13 cellular contexts compared by ENCODE assay signal in genomic region chr9:123323482-123324013, GRCh38. TPM values are rescaled to one million over a fixed set of nuclear protein-coding genes. Genes with fewer than 3 reads are reported as not detected.
DNase-seq lines count a peak whose midpoint lies in the region; ATAC-seq and TF ChIP-seq lines count a peak whose summit lies in the region.
"Had no signal": no experiment of that assay in that cellular context is flagged by ENCODE, and none has a peak within 500 bp of the region (broad histone marks: within the 10 kb centered on the region; RNA-seq: fewer than 3 reads in every experiment).

No MANE protein-coding gene starts in this region.

- H3K9me3 Mint-ChIP-seq in activated CD8-positive, alpha-beta memory T cell treated with anti-CD3 and anti-CD28 coated beads, Interleukin-2, amount 10 ng/mL, durations not matched to agents 7 days and 5 days (ENCODE audit: low read depth): no peaks in the 10 kb centered on the region
- H3K9me3 Mint-ChIP-seq in activated naive CD8-positive, alpha-beta T cell treated with anti-CD3 and anti-CD28 coated beads, Interleukin-2, amount 50 U/mL, for 24 hours: no peaks in the 10 kb centered on the region
- H3K9me3 Mint-ChIP-seq in osteocyte (ENCODE audit: unreplicated experiment): no peaks in the 10 kb centered on the region
- H3K9me3 Mint-ChIP-seq: dendritic cell treated with granulocyte-macrophage colony-stimulating factor and Interleukin-4, amounts not matched to agents 40 ng/mL and 50 ng/mL, for 4 days; nephron had no signal

- no peaks in the 10 kb centered on the region for H3K9me3 ChIP-seq in MM.1S (replicated peaks; ENCODE audit: insufficient read depth, low read length)
- no peaks in the 10 kb centered on the region for H3K9me3 ChIP-seq in mesenchymal stem cell (ENCODE audit: control insufficient read depth, low read length)
- H3K9me3 ChIP-seq: left lung, sigmoid colon had no signal

- no peak for DNase-seq in activated CD8-positive, alpha-beta memory T cell treated with anti-CD3 and anti-CD28 coated beads, Interleukin-2, amount 10 ng/mL, durations not matched to agents 7 days and 5 days
- DNase-seq in activated CD8-positive, alpha-beta memory T cell treated with anti-CD3 and anti-CD28 coated beads, Interleukin-2, amount 50 U/mL, for 48 hours: no peak
- DNase-seq in MM.1S (no peak), osteocyte (ENCODE audit: extremely low spot score, unreplicated experiment) (no peak), T1000 (lab: John Stamatoyannopoulos, UW) (no peak), MV-4-11 (lab: John Stamatoyannopoulos, UW) (no peak), mesenchymal stem cell (no peak)
- no peak for DNase-seq in activated naive CD8-positive, alpha-beta T cell treated with anti-CD3 and anti-CD28 coated beads, Interleukin-2, amount 50 U/mL, for 24 hours
- DNase-seq: GOT3, left lung, sigmoid colon had no signal

- H3F3A ChIP-seq in MM.1S (ENCODE audit: insufficient read depth, low read length): peaks cover 10% of the 10 kb centered on the region

- H3K27ac ChIP-seq in MM.1S (ENCODE audit: low read length) (peak overlapping the region; percentile 85; the same call in 1 of the 2 replicates), mesenchymal stem cell (ENCODE audit: low read length, poor library complexity, severe bottlenecking) (no peak overlapping the region)
- H3K27ac ChIP-seq: left lung, sigmoid colon had no signal

- no peak overlapping the region for H3K23ac ChIP-seq in mesenchymal stem cell (ENCODE audit: low read length in 2 of 2)

- H3K9me2 ChIP-seq in MM.1S (replicated peaks; ENCODE audit: insufficient read depth, low read length): no peaks in the 10 kb centered on the region

- peak overlapping the region; percentile 70; the same call in 1 of the 2 replicates for H2AFZ ChIP-seq in MM.1S (ENCODE audit: low read length)
- H2AFZ ChIP-seq in mesenchymal stem cell (ENCODE audit: low read depth, low read length): no peak overlapping the region

- peak overlapping the region; percentile 19 for H3K4me3 Mint-ChIP-seq in activated CD8-positive, alpha-beta memory T cell treated with anti-CD3 and anti-CD28 coated beads, Interleukin-2, amount 10 ng/mL, durations not matched to agents 7 days and 5 days
- peak overlapping the region; percentile 69 for H3K4me3 Mint-ChIP-seq in activated naive CD8-positive, alpha-beta T cell treated with anti-CD3 and anti-CD28 coated beads, Interleukin-2, amount 50 U/mL, for 24 hours
- no peak overlapping the region for H3K4me3 Mint-ChIP-seq in osteocyte (ENCODE audit: unreplicated experiment)
- H3K4me3 Mint-ChIP-seq: dendritic cell treated with granulocyte-macrophage colony-stimulating factor and Interleukin-4, amounts not matched to agents 40 ng/mL and 50 ng/mL, for 4 days; nephron had no signal

- no peak overlapping the region for H3K18ac ChIP-seq in mesenchymal stem cell (ENCODE audit: low read depth in 1 of 2, low read length in 2 of 2)

- no peak overlapping the region for H2BK12ac ChIP-seq in mesenchymal stem cell (ENCODE audit: low read length in 2 of 2)

- H3K36me3 ChIP-seq in MM.1S (replicated peaks; ENCODE audit: insufficient read depth, low read length): no peaks in the 10 kb centered on the region
- no peaks in the 10 kb centered on the region for H3K36me3 ChIP-seq in mesenchymal stem cell (ENCODE audit: control insufficient read depth in 1 of 2, insufficient read depth in 2 of 2, low read depth in 1 of 2, low read length in 2 of 2)
- H3K36me3 ChIP-seq: left lung, sigmoid colon had no signal

- H4K20me1 ChIP-seq in MM.1S (ENCODE audit: insufficient read depth, low read length): no peaks in the 10 kb centered on the region

- H3K4me3 ChIP-seq in MM.1S (ENCODE audit: low read length): no peak overlapping the region
- no peak overlapping the region for H3K4me3 ChIP-seq in mesenchymal stem cell (ENCODE audit: insufficient read depth in 1 of 2, low read depth in 1 of 2, low read length in 2 of 2)
- H3K4me3 ChIP-seq: left lung, sigmoid colon had no signal

- 91% methylated on average over 6 of the region's 6 CpGs for WGBS in mesenchymal stem cell

- H3K9ac ChIP-seq in MM.1S (ENCODE audit: low read length) (peak overlapping the region; percentile 50; the same call in 1 of the 2 replicates), mesenchymal stem cell (ENCODE audit: low read length) (no peak overlapping the region)

- H2BK15ac ChIP-seq in mesenchymal stem cell (ENCODE audit: low read depth, poor library complexity, severe bottlenecking): no peak overlapping the region

- TF ChIP-seq CTCF in MM.1S (IDR thresholded peaks at IDR 0.05; ENCODE audit: low read length): no peak
- TF ChIP-seq CTCF in osteocyte (IDR thresholded peaks at IDR 0.05): no peak

- H2AK5ac ChIP-seq in mesenchymal stem cell (ENCODE audit: low read length, severe bottlenecking): no peak overlapping the region

- H3K27me3 ChIP-seq in MM.1S (replicated peaks; ENCODE audit: insufficient read depth, low read length) (no peaks in the 10 kb centered on the region), mesenchymal stem cell (ENCODE audit: control insufficient read depth in 1 of 2, insufficient read depth in 1 of 2, low read length in 2 of 2) (peaks cover 17 to 61% of the 10 kb centered on the region in 2 experiments)
- H3K27me3 ChIP-seq: left lung, sigmoid colon had no signal

- no peaks in the 10 kb centered on the region for H3K36me3 Mint-ChIP-seq in activated CD8-positive, alpha-beta memory T cell treated with anti-CD3 and anti-CD28 coated beads, Interleukin-2, amount 10 ng/mL, durations not matched to agents 7 days and 5 days
- H3K36me3 Mint-ChIP-seq in activated naive CD8-positive, alpha-beta T cell treated with anti-CD3 and anti-CD28 coated beads, Interleukin-2, amount 50 U/mL, for 24 hours (ENCODE audit: low read depth): no peaks in the 10 kb centered on the region
- H3K36me3 Mint-ChIP-seq in osteocyte (ENCODE audit: unreplicated experiment): no peaks in the 10 kb centered on the region

- H2BK120ac ChIP-seq in mesenchymal stem cell (ENCODE audit: low read depth, low read length): no peak overlapping the region

- no peak overlapping the region for H4K8ac ChIP-seq in mesenchymal stem cell (ENCODE audit: low read length)

- H3K27ac Mint-ChIP-seq in activated CD8-positive, alpha-beta memory T cell treated with anti-CD3 and anti-CD28 coated beads, Interleukin-2, amount 10 ng/mL, durations not matched to agents 7 days and 5 days: peak overlapping the region; percentile 84
- H3K27ac Mint-ChIP-seq in activated naive CD8-positive, alpha-beta T cell treated with anti-CD3 and anti-CD28 coated beads, Interleukin-2, amount 50 U/mL, for 24 hours: peak overlapping the region; percentile 91
- H3K27ac Mint-ChIP-seq in osteocyte (ENCODE audit: unreplicated experiment): peak overlapping the region; percentile 79
- H3K27ac Mint-ChIP-seq: dendritic cell treated with granulocyte-macrophage colony-stimulating factor and Interleukin-4, amounts not matched to agents 40 ng/mL and 50 ng/mL, for 4 days had no signal

- H2BK5ac ChIP-seq in mesenchymal stem cell (ENCODE audit: low read depth, low read length, poor library complexity, severe bottlenecking): no peak overlapping the region

- no peak overlapping the region for H3K14ac ChIP-seq in mesenchymal stem cell (ENCODE audit: low read length in 2 of 2)

- H3K4me1 ChIP-seq in MM.1S (ENCODE audit: low read length) (peaks cover 43% of the 10 kb centered on the region), mesenchymal stem cell (ENCODE audit: control insufficient read depth, insufficient read depth, low read depth, low read length) (peaks cover 5% of the 10 kb centered on the region)

- peaks cover 52% of the 10 kb centered on the region for H3K4me1 Mint-ChIP-seq in activated CD8-positive, alpha-beta memory T cell treated with anti-CD3 and anti-CD28 coated beads, Interleukin-2, amount 10 ng/mL, durations not matched to agents 7 days and 5 days
- peaks cover 50% of the 10 kb centered on the region for H3K4me1 Mint-ChIP-seq in activated naive CD8-positive, alpha-beta T cell treated with anti-CD3 and anti-CD28 coated beads, Interleukin-2, amount 50 U/mL, for 24 hours
- H3K4me1 Mint-ChIP-seq in osteocyte (ENCODE audit: unreplicated experiment): peaks cover 16% of the 10 kb centered on the region

- no peak for ATAC-seq in activated CD8-positive, alpha-beta memory T cell treated with anti-CD3 and anti-CD28 coated beads, Interleukin-2, amount 10 ng/mL, durations not matched to agents 7 days and 5 days
- no peak for ATAC-seq in activated naive CD8-positive, alpha-beta T cell treated with anti-CD3 and anti-CD28 coated beads, Interleukin-2, amount 50 U/mL, for 24 hours
- ATAC-seq: left lung had no signal

- no peak overlapping the region for H4K91ac ChIP-seq in mesenchymal stem cell (ENCODE audit: low read length)

- H3K27me3 Mint-ChIP-seq in activated CD8-positive, alpha-beta memory T cell treated with anti-CD3 and anti-CD28 coated beads, Interleukin-2, amount 10 ng/mL, durations not matched to agents 7 days and 5 days: peaks cover 4% of the 10 kb centered on the region
- H3K27me3 Mint-ChIP-seq in activated naive CD8-positive, alpha-beta T cell treated with anti-CD3 and anti-CD28 coated beads, Interleukin-2, amount 50 U/mL, for 24 hours: no peaks in the 10 kb centered on the region
- peaks cover 10% of the 10 kb centered on the region for H3K27me3 Mint-ChIP-seq in osteocyte (ENCODE audit: unreplicated experiment)

- H3K4ac ChIP-seq in mesenchymal stem cell (ENCODE audit: low read depth in 1 of 2, low read length in 2 of 2): no peak overlapping the region

- no peaks in the 10 kb centered on the region for H3K79me1 ChIP-seq in mesenchymal stem cell (replicated peaks; ENCODE audit: low read length, poor library complexity, severe bottlenecking)

- CTCF ChIA-PET in activated CD8-positive, alpha-beta memory T cell treated with anti-CD3 and anti-CD28 coated beads, Interleukin-2, amount 10 ng/mL, durations not matched to agents 7 days and 5 days (lab: Charles Lee): interaction anchor here (0.9 to 1.5 kb wide), 6 partner anchors 10 to 26 kb away, joined by 3 to 7 read pairs (median 3); no protein-coding TSS in a partner anchor

- no peaks in the 10 kb centered on the region for H3K79me2 ChIP-seq in MM.1S (ENCODE audit: low read length)

- peak overlapping the region; percentile 88; the same call in 1 of the 2 replicates for H3K4me2 ChIP-seq in MM.1S (ENCODE audit: low read depth, low read length)
- H3K4me2 ChIP-seq in mesenchymal stem cell (ENCODE audit: low read length, poor library complexity, severe bottlenecking): no peak overlapping the region

RNA-seq across cellular contexts. Expression of gene CRB2, which starts 32.4 kb away (rescaled TPM):
- not detected for total RNA-seq in activated CD8-positive, alpha-beta memory T cell treated with anti-CD3 and anti-CD28 coated beads, Interleukin-2, amount 10 ng/mL, durations not matched to agents 7 days and 5 days
- total RNA-seq in osteocyte: not detected in 2 replicates
- 0.11 TPM for polyA plus RNA-seq in mesenchymal stem cell (2013, experiment 1 of 2)
- polyA plus RNA-seq in mesenchymal stem cell (2013, experiment 2 of 2): 0.10 TPM

RNA-seq across cellular contexts. Expression of gene STRBP, which starts 55.2 kb away (rescaled TPM):
- total RNA-seq in activated CD8-positive, alpha-beta memory T cell treated with anti-CD3 and anti-CD28 coated beads, Interleukin-2, amount 10 ng/mL, durations not matched to agents 7 days and 5 days: 10 to 100 TPM; 19.3 to 27.4 TPM
- total RNA-seq in osteocyte: 13.1 and 17.3 TPM in 2 replicates
- polyA plus RNA-seq in mesenchymal stem cell (2013, experiment 1 of 2): 4.3 TPM
- 3.1 TPM for polyA plus RNA-seq in mesenchymal stem cell (2013, experiment 2 of 2)
